2 cellular contexts compared by ENCODE assay signal in genomic region chr1:32001863-32002262, GRCh38.
TF ChIP-seq lines count a peak whose summit lies in the region.

No MANE protein-coding gene starts in this region.

TF ChIP-seq in endothelial cell of umbilical vein, 7 proteins besides CTCF, POLR2A, EP300 and RAD21:
- TF ChIP-seq GATA2 (IDR thresholded peaks at IDR 0.05; ENCODE audit: insufficient read depth, insufficient read length, low read depth, low read length) (no peak), FOS (IDR thresholded peaks at IDR 0.05; ENCODE audit: borderline replicate concordance, insufficient read depth, low read length) (no peak), MAX (IDR thresholded peaks at IDR 0.05; ENCODE audit: insufficient read depth, insufficient read length) (no peak), JUN (IDR thresholded peaks at IDR 0.05; ENCODE audit: borderline replicate concordance, insufficient read depth, insufficient read length, low read depth) (no peak), EZH2 (IDR thresholded peaks at IDR 0.05; ENCODE audit: borderline replicate concordance, low read depth, low read length, severe bottlenecking) (no peak), POLR2AphosphoS5 (IDR thresholded peaks at IDR 0.05; ENCODE audit: insufficient read depth, low read depth, low read length) (no peak), MYC (IDR thresholded peaks at IDR 0.05; ENCODE audit: low read depth, low read length) (no peak)

TF ChIP-seq in SK-N-SH treated with all-trans-retinoic acid at 6 μM for 48 hours, 23 proteins besides CTCF, POLR2A, EP300 and RAD21:
- TF ChIP-seq OSR1 (CRISPR knock-in tag; IDR thresholded peaks at IDR 0.05) (no peak), ESRRG (CRISPR knock-in tag; IDR thresholded peaks at IDR 0.05) (no peak), ZFP3 (CRISPR knock-in tag; IDR thresholded peaks at IDR 0.05) (no peak), SNAI2 (CRISPR knock-in tag; IDR thresholded peaks at IDR 0.05) (no peak), ARNTL (CRISPR knock-in tag; IDR thresholded peaks at IDR 0.05; ENCODE audit: borderline replicate concordance, low read depth) (no peak), POU6F1 (CRISPR knock-in tag; IDR thresholded peaks at IDR 0.05; ENCODE audit: borderline replicate concordance, low read depth) (no peak), RARB (CRISPR knock-in tag; IDR thresholded peaks at IDR 0.05) (no peak), TSHZ2 (CRISPR knock-in tag; IDR thresholded peaks at IDR 0.05) (no peak), ZNF565 (CRISPR knock-in tag; conservative IDR thresholded peaks at IDR 0.05; ENCODE audit: low read depth) (no peak), ISL1 (CRISPR knock-in tag; IDR thresholded peaks at IDR 0.05) (no peak), ZNF70 (CRISPR knock-in tag; IDR thresholded peaks at IDR 0.05) (no peak), CSDC2 (CRISPR knock-in tag; IDR thresholded peaks at IDR 0.05) (no peak), ZFP30 (CRISPR knock-in tag; IDR thresholded peaks at IDR 0.05) (no peak), ZC3H10 (CRISPR knock-in tag; IDR thresholded peaks at IDR 0.05) (no peak), GLIS3 (CRISPR knock-in tag; IDR thresholded peaks at IDR 0.05) (no peak), ZNF8 (CRISPR knock-in tag; IDR thresholded peaks at IDR 0.05) (no peak), TCF4 (CRISPR knock-in tag; IDR thresholded peaks at IDR 0.05; ENCODE audit: borderline replicate concordance) (no peak), CSRNP3 (CRISPR knock-in tag; IDR thresholded peaks at IDR 0.05) (no peak), PATZ1 (CRISPR knock-in tag; IDR thresholded peaks at IDR 0.05; ENCODE audit: borderline replicate concordance) (no peak), CREB5 (CRISPR knock-in tag; IDR thresholded peaks at IDR 0.05; ENCODE audit: low read depth) (no peak)
